12 cellular contexts compared by ENCODE assay signal in genomic region chr15:88705769-88706165, GRCh38.
DNase-seq lines count a peak whose midpoint lies in the region; ATAC-seq, FAIRE-seq and TF ChIP-seq lines count a peak whose summit lies in the region.
"Had no signal": no experiment of that assay in that cellular context is flagged by ENCODE, and none has a peak within 500 bp of the region (broad histone marks: within the 10 kb centered on the region; RNA-seq: fewer than 3 reads in every experiment).

No MANE protein-coding gene starts in this region.

- H2AFZ ChIP-seq in H1 (ENCODE audit: low read length) = peak overlapping the region; percentile 71

- TF ChIP-seq EP300 in H1 (IDR thresholded peaks at IDR 0.05; ENCODE audit: borderline replicate concordance in 1 of 2, low read depth in 2 of 2, low read length in 2 of 2) = no peak

- H2BK15ac ChIP-seq in H1 (ENCODE audit: low read length) = peak overlapping the region; percentile 67; the same call in 1 of the 2 replicates

- peaks cover 0 to 8% of the 10 kb centered on the region in 2 donors for H3K4me1 Mint-ChIP-seq in natural killer cell treated with Interleukin-12 subunit alpha and Interleukin-12 subunit beta and Interleukin-15 and Interleukin-18, amount 100 ng/mL, for 72 hours (ENCODE audit: low read depth in 2 of 2)

- ATAC-seq in heart right ventricle = peak in 2 of 8 donors; percentile 13 to 22
- ATAC-seq in left ventricle myocardium superior = no peak
- no peak for ATAC-seq in natural killer cell treated with Interleukin-12 subunit alpha and Interleukin-12 subunit beta and Interleukin-15 and Interleukin-18, amount 100 ng/mL, for 72 hours

- no peaks in the 10 kb centered on the region for H3K9me3 ChIP-seq in heart right ventricle
- H3K9me3 ChIP-seq in H1 (ENCODE audit: insufficient read depth in 2 of 2, low read depth in 1 of 2, low read length in 1 of 2) = no peaks in the 10 kb centered on the region
- H3K9me3 ChIP-seq in vagina = no peaks in the 10 kb centered on the region

- H4K5ac ChIP-seq in H1 (ENCODE audit: insufficient read length, low read depth, low read length) = no peak overlapping the region

- peaks cover 34% of the 10 kb centered on the region in 2 donors for H3K27me3 Mint-ChIP-seq in natural killer cell treated with Interleukin-12 subunit alpha and Interleukin-12 subunit beta and Interleukin-15 and Interleukin-18, amount 100 ng/mL, for 72 hours

- H3K14ac ChIP-seq in H1 (ENCODE audit: insufficient read length) = no peak overlapping the region

- 66 to 74% methylated on average over 11 of the region's 11 CpGs for WGBS in heart right ventricle, 2 donors
- 49% methylated on average over 11 of the region's 11 CpGs; no CpG with 5 or more reads in 1 of the 2 experiments for WGBS in H1 (ENCODE audit: extremely low coverage in 1 of 2, insufficient coverage in 1 of 2, insufficient read length in 1 of 2, insufficient replicate concordance in 2 of 2, low coverage in 1 of 2, low lambda C conversion rate in 2 of 2, missing lambda C conversion rate in 1 of 2), 2 experiments

- H4K20me1 ChIP-seq in H1 (replicated peaks in 1 of 2; ENCODE audit: control insufficient read depth in 1 of 2, insufficient read depth in 2 of 2, low read length in 2 of 2) = no peaks in the 10 kb centered on the region

- H3K36me3 Mint-ChIP-seq in natural killer cell treated with Interleukin-12 subunit alpha and Interleukin-12 subunit beta and Interleukin-15 and Interleukin-18, amount 100 ng/mL, for 72 hours = no peaks in the 10 kb centered on the region

- TF ChIP-seq CTCF in heart right ventricle (IDR thresholded peaks at IDR 0.05) = no peak
- TF ChIP-seq CTCF in H1 (IDR thresholded peaks at IDR 0.05; ENCODE audit: control extremely low read depth in 1 of 3, insufficient read depth in 1 of 3, low read depth in 1 of 3, low read length in 3 of 3) = no peak
- no peak for TF ChIP-seq CTCF in vagina (IDR thresholded peaks at IDR 0.05)

- H2BK20ac ChIP-seq in H1 (ENCODE audit: low read length) = no peak overlapping the region

- CTCF ChIA-PET in H1 (lab: Charles Lee; ENCODE audit: partially characterized antibody) = interaction anchor here (1.0 to 1.6 kb wide), 8 partner anchors 9 to 140 kb away, joined by 3 to 5 read pairs (median 4); no protein-coding TSS in a partner anchor

- H2BK12ac ChIP-seq in H1 (ENCODE audit: low read depth, low read length) = no peak overlapping the region; the same call in 1 of the 2 replicates

- no peak overlapping the region for H3K27ac Mint-ChIP-seq in natural killer cell treated with Interleukin-12 subunit alpha and Interleukin-12 subunit beta and Interleukin-15 and Interleukin-18, amount 100 ng/mL, for 72 hours
- H3K27ac Mint-ChIP-seq: T-helper 2 cell treated with Interferon-gamma antibody and Interleukin-4, amounts not matched to agents 5 μg/mL and 100 μg/mL, for 36 hours had no signal

- no peaks in the 10 kb centered on the region for H3K79me2 ChIP-seq in H1 (ENCODE audit: control insufficient read depth in 1 of 2, insufficient read depth in 2 of 2, low read length in 2 of 2)

- H3K4me3 Mint-ChIP-seq in natural killer cell treated with Interleukin-12 subunit alpha and Interleukin-12 subunit beta and Interleukin-15 and Interleukin-18, amount 100 ng/mL, for 72 hours = peak overlapping the region; percentile 63
- H3K4me3 Mint-ChIP-seq: T-helper 2 cell treated with Interferon-gamma antibody and Interleukin-4, amounts not matched to agents 5 μg/mL and 100 μg/mL, for 36 hours had no signal

- no peak overlapping the region for H4K8ac ChIP-seq in H1 (ENCODE audit: extremely low read depth, insufficient read depth, low read length)

- no peak for DNase-seq in heart right ventricle
- no peak for DNase-seq in left ventricle myocardium superior
- DNase-seq in H1 (ENCODE audit: low read depth in 1 of 2, low spot score in 2 of 2) = no peak
- no peak for DNase-seq in natural killer cell treated with Interleukin-12 subunit alpha and Interleukin-12 subunit beta and Interleukin-15 and Interleukin-18, amount 100 ng/mL, for 72 hours (ENCODE audit: low spot score)
- DNase-seq in vagina (ENCODE audit: extremely low spot score in 2 of 2) = no peak
- DNase-seq in NCI-H128 (lab: John Stamatoyannopoulos, UW; ENCODE audit: unreplicated experiment) = no peak
- no peak for DNase-seq in NCI-H345 treated with DMSO at 0.1 percent for 48 hours (lab: John Stamatoyannopoulos, UW; ENCODE audit: unreplicated experiment)
- DNase-seq in NCI-H2227 treated with DMSO at 0.1 percent for 48 hours (lab: John Stamatoyannopoulos, UW) = no peak
- DNase-seq: amniotic stem cell, DMS79, NCI-H2029 treated with DMSO at 0.1 percent for 48 hours had no signal

- H2BK120ac ChIP-seq in H1 (replicated peaks; ENCODE audit: low read depth, low read length) = no peak overlapping the region

- intact Hi-C loops in heart right ventricle (cut with DNase I) = no loop called here
- intact Hi-C loops in left ventricle myocardium superior (cut with micrococcal nuclease) = no loop called here
- intact Hi-C loops in vagina (cut with DNase I) = no loop called here

- H2BK5ac ChIP-seq in H1 (ENCODE audit: low read depth, low read length) = no peak overlapping the region

- no peak for FAIRE-seq in H1 (lab: Jason Lieb, UNC)

- peaks cover 2% of the 10 kb centered on the region; the same call in 1 of the 2 replicates for H3K23me2 ChIP-seq in H1 (ENCODE audit: low read depth, low read length)

- no peak for TF ChIP-seq RAD21 in H1 (IDR thresholded peaks at IDR 0.05 in 1 of 2, conservative IDR thresholded peaks at IDR 0.05 in 1 of 2; ENCODE audit: low read depth in 2 of 2, low read length in 2 of 2)

- H3K4ac ChIP-seq in H1 (replicated peaks; ENCODE audit: insufficient read length, low read depth, low read length) = no peak overlapping the region

- no peak overlapping the region for H2AK5ac ChIP-seq in H1 (ENCODE audit: low read depth, low read length)

- peaks cover 0 to 44% (median 18%) of the 10 kb centered on the region in 7 donors for H3K27me3 ChIP-seq in heart right ventricle
- peaks cover 0 to 32% (median 23%) of the 10 kb centered on the region in 4 experiments; a peak in 6 of 7 replicates for H3K27me3 ChIP-seq in H1 (replicated peaks in 1 of 4; ENCODE audit: control insufficient read depth in 3 of 4, extremely low read depth in 1 of 4, insufficient read depth in 3 of 4, low read length in 3 of 4)
- no peaks in the 10 kb centered on the region for H3K27me3 ChIP-seq in vagina

- no peak for TF ChIP-seq POLR2A in H1 (IDR thresholded peaks at IDR 0.05; ENCODE audit: control extremely low read depth in 1 of 2, low read depth in 2 of 2, low read length in 2 of 2)
- no peak for TF ChIP-seq POLR2A in vagina (IDR thresholded peaks at IDR 0.05)

- H3K4me2 ChIP-seq in H1 (ENCODE audit: insufficient read depth in 1 of 2, low read depth in 2 of 2, low read length in 2 of 2) = peak overlapping the region; percentile 69 to 77

- H3K23ac ChIP-seq in H1 (ENCODE audit: insufficient read length) = no peak overlapping the region

- no peak overlapping the region for H3K9ac ChIP-seq in H1 (replicated peaks in 1 of 4; ENCODE audit: extremely low read depth in 1 of 4, low read depth in 3 of 4, low read length in 3 of 4)

- no peaks in the 10 kb centered on the region for H3K36me3 ChIP-seq in heart right ventricle
- no peaks in the 10 kb centered on the region for H3K36me3 ChIP-seq in H1 (ENCODE audit: control insufficient read depth in 2 of 4, insufficient read depth in 4 of 4, low read length in 3 of 4)
- no peaks in the 10 kb centered on the region for H3K36me3 ChIP-seq in vagina

- H3K4me1 ChIP-seq in heart right ventricle (peaks cover 0 to 30% (median 14%) of the 10 kb centered on the region in 9 donors), H1 (replicated peaks in 1 of 4; ENCODE audit: control insufficient read depth in 3 of 4, insufficient read depth in 4 of 4, low read length in 3 of 4) (no peaks in the 10 kb centered on the region; a peak in 1 of 7 replicates), vagina (peaks cover 7% of the 10 kb centered on the region)

- peak overlapping the region; percentile 52; the same call in 1 of the 2 replicates for H3K18ac ChIP-seq in H1 (ENCODE audit: extremely low read depth, low read length)

- no peak overlapping the region for H4K91ac ChIP-seq in H1 (replicated peaks; ENCODE audit: insufficient read length, low read length)

- H3K4me3 ChIP-seq in heart right ventricle = peak overlapping the region in 9 of 10 donors; percentile 29 to 57 (median 51)
- H3K4me3 ChIP-seq in H1 (ENCODE audit: extremely low read depth in 1 of 4, insufficient read depth in 2 of 4, low read depth in 3 of 4, low read length in 4 of 4) = peak overlapping the region; percentile 45 to 83 (median 58)
- H3K4me3 ChIP-seq in vagina = peak overlapping the region; percentile 49 to 62

- H3K27ac ChIP-seq in heart right ventricle (peak overlapping the region in 2 of 10 donors; percentile 26 to 28), H1 (ENCODE audit: low read depth, low read length) (no peak overlapping the region), vagina (peak overlapping the region; percentile 20)

- POLR2A ChIA-PET in H1 (lab: Charles Lee; ENCODE audit: partially characterized antibody) = interaction anchor here (1.2 to 2.3 kb wide), 2 partner anchors 16 to 28 kb away, joined by 5 read pairs; no protein-coding TSS in a partner anchor

- no peaks in the 10 kb centered on the region for H3K79me1 ChIP-seq in H1 (ENCODE audit: low read depth, low read length)

- H3K56ac ChIP-seq in H1 (replicated peaks; ENCODE audit: insufficient read length, low read depth, low read length) = no peak overlapping the region

- H3K9me3 Mint-ChIP-seq in natural killer cell treated with Interleukin-12 subunit alpha and Interleukin-12 subunit beta and Interleukin-15 and Interleukin-18, amount 100 ng/mL, for 72 hours = no peaks in the 10 kb centered on the region
- H3K9me3 Mint-ChIP-seq: T-helper 2 cell treated with Interferon-gamma antibody and Interleukin-4, amounts not matched to agents 5 μg/mL and 100 μg/mL, for 36 hours had no signal

TF ChIP-seq in H1, 55 proteins besides CTCF, POLR2A, EP300 and RAD21 (continues in another document):
- TF ChIP-seq POU5F1 (IDR thresholded peaks at IDR 0.05; ENCODE audit: low read depth, low read length) = no peak
- TF ChIP-seq HDAC2 (IDR thresholded peaks at IDR 0.05; ENCODE audit: borderline replicate concordance in 1 of 2, low read depth in 2 of 2, low read length in 2 of 2) = 0 out of 4 replicates have a peak, but pooled peaks of 1 of the 2 experiments have one; percentile 10
- TF ChIP-seq SUZ12 (IDR thresholded peaks at IDR 0.05; ENCODE audit: low read length) = peak; percentile 29; the same call in 1 of the 2 replicates
- 0 out of 2 replicates have a peak, but pooled peaks have one; percentile 18 for TF ChIP-seq PHF8 (conservative IDR thresholded peaks at IDR 0.05; ENCODE audit: low read depth, low read length)
